In the genomic region with DNA sequence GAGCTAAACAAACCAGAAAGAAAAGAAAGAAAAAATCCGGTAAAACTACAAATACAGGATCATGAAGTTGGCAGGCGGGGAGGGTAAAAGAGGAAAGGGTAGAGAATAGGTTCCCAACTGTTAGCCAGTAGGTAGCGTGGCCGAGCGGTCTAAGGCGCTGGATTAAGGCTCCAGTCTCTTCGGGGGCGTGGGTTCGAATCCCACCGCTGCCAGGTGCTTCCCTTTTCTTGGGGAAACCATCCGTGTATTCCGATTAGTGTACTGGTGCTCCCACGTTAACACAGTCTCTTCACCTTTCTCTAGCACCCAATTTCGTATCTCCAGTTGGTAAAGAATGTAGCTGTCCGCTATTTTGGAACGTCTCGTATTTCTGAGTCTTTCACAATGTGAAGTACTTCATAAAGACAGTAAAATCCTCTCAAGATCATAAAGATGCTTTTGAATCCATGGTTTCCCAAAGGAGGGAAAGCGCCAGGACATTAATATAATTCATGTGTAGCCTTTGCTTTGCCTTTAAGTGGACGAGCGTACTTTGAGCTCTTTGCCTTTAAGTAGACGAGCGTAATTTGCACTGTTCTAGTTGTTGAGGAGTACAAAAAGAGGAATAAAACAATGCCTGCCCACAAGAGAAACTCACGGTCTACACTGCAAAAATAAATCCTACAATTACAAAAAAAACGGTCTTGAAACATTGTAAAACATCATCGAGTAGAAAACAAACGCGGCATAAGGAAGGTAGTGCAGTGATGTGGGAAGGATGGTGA, we compare ENCODE assay signal across 1 cellular context.
TF ChIP-seq lines count a peak whose summit lies in the region.

No MANE protein-coding gene starts in this region.

TF ChIP-seq in HepG2, 621 proteins besides CTCF, POLR2A, EP300 and RAD21 (continued from another document and continues in another):
- TF ChIP-seq SMAD9 (CRISPR knock-in tag; IDR thresholded peaks at IDR 0.05) = no peak
- peak; percentile 91 for TF ChIP-seq CBX1 (IDR thresholded peaks at IDR 0.05; ENCODE audit: low read depth)
- TF ChIP-seq ZBTB38 (CRISPR knock-in tag; IDR thresholded peaks at IDR 0.05) = no peak
- no peak for TF ChIP-seq SRSF4 (IDR thresholded peaks at IDR 0.05; ENCODE audit: low read depth, low read length, poor library complexity, severe bottlenecking)
- no peak for TF ChIP-seq ZNF660 (CRISPR knock-in tag; IDR thresholded peaks at IDR 0.05; ENCODE audit: borderline replicate concordance, low read depth)
- peak; percentile 33; the same call in 1 of the 2 replicates for TF ChIP-seq ZNF772 (CRISPR knock-in tag; IDR thresholded peaks at IDR 0.05)
- TF ChIP-seq ZMYM2 (CRISPR knock-in tag; IDR thresholded peaks at IDR 0.05) = peak; percentile 93
- TF ChIP-seq NR2F2 (IDR thresholded peaks at IDR 0.05; ENCODE audit: borderline replicate concordance, low read depth) = peak; percentile 54; the same call in 1 of the 2 replicates
- TF ChIP-seq, protein P1, sequence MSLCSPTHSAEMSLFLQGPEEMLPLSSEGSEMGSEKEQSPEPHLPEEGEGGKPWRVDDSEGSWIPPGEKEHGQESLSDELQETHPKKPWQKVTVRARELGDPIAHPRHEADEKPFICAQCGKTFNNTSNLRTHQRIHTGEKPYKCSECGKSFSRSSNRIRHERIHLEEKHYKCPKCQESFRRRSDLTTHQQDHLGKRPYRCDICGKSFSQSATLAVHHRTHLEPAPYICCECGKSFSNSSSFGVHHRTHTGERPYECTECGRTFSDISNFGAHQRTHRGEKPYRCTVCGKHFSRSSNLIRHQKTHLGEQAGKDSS (CRISPR knock-in tag; IDR thresholded peaks at IDR 0.05; ENCODE audit: borderline replicate concordance, low read depth) = peak; percentile 70; the same call in 1 of the 2 replicates
- no peak for TF ChIP-seq ZNF766 (CRISPR knock-in tag; IDR thresholded peaks at IDR 0.05; ENCODE audit: borderline replicate concordance)
- TF ChIP-seq, protein P2, sequence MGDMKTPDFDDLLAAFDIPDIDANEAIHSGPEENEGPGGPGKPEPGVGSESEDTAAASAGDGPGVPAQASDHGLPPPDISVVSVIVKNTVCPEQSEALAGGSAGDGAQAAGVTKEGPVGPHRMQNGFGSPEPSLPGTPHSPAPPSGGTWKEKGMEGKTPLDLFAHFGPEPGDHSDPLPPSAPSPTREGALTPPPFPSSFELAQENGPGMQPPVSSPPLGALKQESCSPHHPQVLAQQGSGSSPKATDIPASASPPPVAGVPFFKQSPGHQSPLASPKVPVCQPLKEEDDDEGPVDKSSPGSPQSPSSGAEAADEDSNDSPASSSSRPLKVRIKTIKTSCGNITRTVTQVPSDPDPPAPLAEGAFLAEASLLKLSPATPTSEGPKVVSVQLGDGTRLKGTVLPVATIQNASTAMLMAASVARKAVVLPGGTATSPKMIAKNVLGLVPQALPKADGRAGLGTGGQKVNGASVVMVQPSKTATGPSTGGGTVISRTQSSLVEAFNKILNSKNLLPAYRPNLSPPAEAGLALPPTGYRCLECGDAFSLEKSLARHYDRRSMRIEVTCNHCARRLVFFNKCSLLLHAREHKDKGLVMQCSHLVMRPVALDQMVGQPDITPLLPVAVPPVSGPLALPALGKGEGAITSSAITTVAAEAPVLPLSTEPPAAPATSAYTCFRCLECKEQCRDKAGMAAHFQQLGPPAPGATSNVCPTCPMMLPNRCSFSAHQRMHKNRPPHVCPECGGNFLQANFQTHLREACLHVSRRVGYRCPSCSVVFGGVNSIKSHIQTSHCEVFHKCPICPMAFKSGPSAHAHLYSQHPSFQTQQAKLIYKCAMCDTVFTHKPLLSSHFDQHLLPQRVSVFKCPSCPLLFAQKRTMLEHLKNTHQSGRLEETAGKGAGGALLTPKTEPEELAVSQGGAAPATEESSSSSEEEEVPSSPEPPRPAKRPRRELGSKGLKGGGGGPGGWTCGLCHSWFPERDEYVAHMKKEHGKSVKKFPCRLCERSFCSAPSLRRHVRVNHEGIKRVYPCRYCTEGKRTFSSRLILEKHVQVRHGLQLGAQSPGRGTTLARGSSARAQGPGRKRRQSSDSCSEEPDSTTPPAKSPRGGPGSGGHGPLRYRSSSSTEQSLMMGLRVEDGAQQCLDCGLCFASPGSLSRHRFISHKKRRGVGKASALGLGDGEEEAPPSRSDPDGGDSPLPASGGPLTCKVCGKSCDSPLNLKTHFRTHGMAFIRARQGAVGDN (CRISPR knock-in tag; IDR thresholded peaks at IDR 0.05) = peak; percentile 23; the same call in 1 of the 2 replicates
- TF ChIP-seq ZNF550 (CRISPR knock-in tag; IDR thresholded peaks at IDR 0.05; ENCODE audit: borderline replicate concordance) = no peak
- peak; percentile 73; the same call in 1 of the 2 replicates for TF ChIP-seq ZMAT3 (CRISPR knock-in tag; conservative IDR thresholded peaks at IDR 0.05)
- no peak for TF ChIP-seq FOXP1 (IDR thresholded peaks at IDR 0.05)
- 0 out of 2 replicates have a peak, but pooled peaks have one; percentile 14 for TF ChIP-seq FOXP1 (CRISPR knock-in tag; IDR thresholded peaks at IDR 0.05)
- TF ChIP-seq, protein P3, sequence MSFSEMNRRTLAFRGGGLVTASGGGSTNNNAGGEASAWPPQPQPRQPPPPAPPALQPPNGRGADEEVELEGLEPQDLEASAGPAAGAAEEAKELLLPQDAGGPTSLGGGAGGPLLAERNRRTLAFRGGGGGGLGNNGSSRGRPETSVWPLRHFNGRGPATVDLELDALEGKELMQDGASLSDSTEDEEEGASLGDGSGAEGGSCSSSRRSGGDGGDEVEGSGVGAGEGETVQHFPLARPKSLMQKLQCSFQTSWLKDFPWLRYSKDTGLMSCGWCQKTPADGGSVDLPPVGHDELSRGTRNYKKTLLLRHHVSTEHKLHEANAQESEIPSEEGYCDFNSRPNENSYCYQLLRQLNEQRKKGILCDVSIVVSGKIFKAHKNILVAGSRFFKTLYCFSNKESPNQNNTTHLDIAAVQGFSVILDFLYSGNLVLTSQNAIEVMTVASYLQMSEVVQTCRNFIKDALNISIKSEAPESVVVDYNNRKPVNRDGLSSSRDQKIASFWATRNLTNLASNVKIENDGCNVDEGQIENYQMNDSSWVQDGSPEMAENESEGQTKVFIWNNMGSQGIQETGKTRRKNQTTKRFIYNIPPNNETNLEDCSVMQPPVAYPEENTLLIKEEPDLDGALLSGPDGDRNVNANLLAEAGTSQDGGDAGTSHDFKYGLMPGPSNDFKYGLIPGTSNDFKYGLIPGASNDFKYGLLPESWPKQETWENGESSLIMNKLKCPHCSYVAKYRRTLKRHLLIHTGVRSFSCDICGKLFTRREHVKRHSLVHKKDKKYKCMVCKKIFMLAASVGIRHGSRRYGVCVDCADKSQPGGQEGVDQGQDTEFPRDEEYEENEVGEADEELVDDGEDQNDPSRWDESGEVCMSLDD (CRISPR knock-in tag; IDR thresholded peaks at IDR 0.05; ENCODE audit: borderline replicate concordance) = no peak
- TF ChIP-seq ZNF614 (CRISPR knock-in tag; IDR thresholded peaks at IDR 0.05; ENCODE audit: borderline replicate concordance) = peak; percentile 77; the same call in 1 of the 2 replicates
- TF ChIP-seq HDAC6 (IDR thresholded peaks at IDR 0.05; ENCODE audit: low read depth, low read length) = no peak
- TF ChIP-seq SAFB2 (CRISPR knock-in tag; IDR thresholded peaks at IDR 0.05; ENCODE audit: borderline replicate concordance, low read depth) = 0 out of 2 replicates have a peak, but pooled peaks have one; percentile 36
- TF ChIP-seq RFX1 (IDR thresholded peaks at IDR 0.05) = no peak
- no peak for TF ChIP-seq HOXA7 (CRISPR knock-in tag; IDR thresholded peaks at IDR 0.05)
- TF ChIP-seq MAFG (CRISPR knock-in tag; IDR thresholded peaks at IDR 0.05) = no peak
- TF ChIP-seq, protein P4, sequence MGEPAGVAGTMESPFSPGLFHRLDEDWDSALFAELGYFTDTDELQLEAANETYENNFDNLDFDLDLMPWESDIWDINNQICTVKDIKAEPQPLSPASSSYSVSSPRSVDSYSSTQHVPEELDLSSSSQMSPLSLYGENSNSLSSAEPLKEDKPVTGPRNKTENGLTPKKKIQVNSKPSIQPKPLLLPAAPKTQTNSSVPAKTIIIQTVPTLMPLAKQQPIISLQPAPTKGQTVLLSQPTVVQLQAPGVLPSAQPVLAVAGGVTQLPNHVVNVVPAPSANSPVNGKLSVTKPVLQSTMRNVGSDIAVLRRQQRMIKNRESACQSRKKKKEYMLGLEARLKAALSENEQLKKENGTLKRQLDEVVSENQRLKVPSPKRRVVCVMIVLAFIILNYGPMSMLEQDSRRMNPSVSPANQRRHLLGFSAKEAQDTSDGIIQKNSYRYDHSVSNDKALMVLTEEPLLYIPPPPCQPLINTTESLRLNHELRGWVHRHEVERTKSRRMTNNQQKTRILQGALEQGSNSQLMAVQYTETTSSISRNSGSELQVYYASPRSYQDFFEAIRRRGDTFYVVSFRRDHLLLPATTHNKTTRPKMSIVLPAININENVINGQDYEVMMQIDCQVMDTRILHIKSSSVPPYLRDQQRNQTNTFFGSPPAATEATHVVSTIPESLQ (CRISPR knock-in tag; conservative IDR thresholded peaks at IDR 0.05) = 0 out of 2 replicates have a peak, but pooled peaks have one; percentile 41
- TF ChIP-seq ZNF75D (CRISPR knock-in tag; IDR thresholded peaks at IDR 0.05; ENCODE audit: borderline replicate concordance) = no peak
- TF ChIP-seq ZFP90 (CRISPR knock-in tag; IDR thresholded peaks at IDR 0.05; ENCODE audit: borderline replicate concordance) = no peak
- TF ChIP-seq CBX2 (IDR thresholded peaks at IDR 0.05; ENCODE audit: low read depth, low read length) = no peak
- no peak for TF ChIP-seq CBX2 (CRISPR knock-in tag; IDR thresholded peaks at IDR 0.05; ENCODE audit: low read depth)
- TF ChIP-seq GATA4 (IDR thresholded peaks at IDR 0.05; ENCODE audit: borderline replicate concordance, low read depth) = no peak
- TF ChIP-seq PITX1 (CRISPR knock-in tag; IDR thresholded peaks at IDR 0.05) = peak; percentile 94
- peak; percentile 63 for TF ChIP-seq PHF21A (CRISPR knock-in tag; IDR thresholded peaks at IDR 0.05)
- TF ChIP-seq, protein P5, sequence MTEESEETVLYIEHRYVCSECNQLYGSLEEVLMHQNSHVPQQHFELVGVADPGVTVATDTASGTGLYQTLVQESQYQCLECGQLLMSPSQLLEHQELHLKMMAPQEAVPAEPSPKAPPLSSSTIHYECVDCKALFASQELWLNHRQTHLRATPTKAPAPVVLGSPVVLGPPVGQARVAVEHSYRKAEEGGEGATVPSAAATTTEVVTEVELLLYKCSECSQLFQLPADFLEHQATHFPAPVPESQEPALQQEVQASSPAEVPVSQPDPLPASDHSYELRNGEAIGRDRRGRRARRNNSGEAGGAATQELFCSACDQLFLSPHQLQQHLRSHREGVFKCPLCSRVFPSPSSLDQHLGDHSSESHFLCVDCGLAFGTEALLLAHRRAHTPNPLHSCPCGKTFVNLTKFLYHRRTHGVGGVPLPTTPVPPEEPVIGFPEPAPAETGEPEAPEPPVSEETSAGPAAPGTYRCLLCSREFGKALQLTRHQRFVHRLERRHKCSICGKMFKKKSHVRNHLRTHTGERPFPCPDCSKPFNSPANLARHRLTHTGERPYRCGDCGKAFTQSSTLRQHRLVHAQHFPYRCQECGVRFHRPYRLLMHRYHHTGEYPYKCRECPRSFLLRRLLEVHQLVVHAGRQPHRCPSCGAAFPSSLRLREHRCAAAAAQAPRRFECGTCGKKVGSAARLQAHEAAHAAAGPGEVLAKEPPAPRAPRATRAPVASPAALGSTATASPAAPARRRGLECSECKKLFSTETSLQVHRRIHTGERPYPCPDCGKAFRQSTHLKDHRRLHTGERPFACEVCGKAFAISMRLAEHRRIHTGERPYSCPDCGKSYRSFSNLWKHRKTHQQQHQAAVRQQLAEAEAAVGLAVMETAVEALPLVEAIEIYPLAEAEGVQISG (CRISPR knock-in tag; IDR thresholded peaks at IDR 0.05) = peak; percentile 79
- TF ChIP-seq HDAC2 (CRISPR knock-in tag; IDR thresholded peaks at IDR 0.05) = peak; percentile 68
- TF ChIP-seq, protein P6, sequence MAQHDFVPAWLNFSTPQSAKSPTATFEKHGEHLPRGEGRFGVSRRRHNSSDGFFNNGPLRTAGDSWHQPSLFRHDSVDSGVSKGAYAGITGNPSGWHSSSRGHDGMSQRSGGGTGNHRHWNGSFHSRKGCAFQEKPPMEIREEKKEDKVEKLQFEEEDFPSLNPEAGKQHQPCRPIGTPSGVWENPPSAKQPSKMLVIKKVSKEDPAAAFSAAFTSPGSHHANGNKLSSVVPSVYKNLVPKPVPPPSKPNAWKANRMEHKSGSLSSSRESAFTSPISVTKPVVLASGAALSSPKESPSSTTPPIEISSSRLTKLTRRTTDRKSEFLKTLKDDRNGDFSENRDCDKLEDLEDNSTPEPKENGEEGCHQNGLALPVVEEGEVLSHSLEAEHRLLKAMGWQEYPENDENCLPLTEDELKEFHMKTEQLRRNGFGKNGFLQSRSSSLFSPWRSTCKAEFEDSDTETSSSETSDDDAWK (CRISPR knock-in tag; IDR thresholded peaks at IDR 0.05) = no peak
- TF ChIP-seq ZNF761 (CRISPR knock-in tag; conservative IDR thresholded peaks at IDR 0.05) = 0 out of 2 replicates have a peak, but pooled peaks have one; percentile 58
- TF ChIP-seq, protein P7, sequence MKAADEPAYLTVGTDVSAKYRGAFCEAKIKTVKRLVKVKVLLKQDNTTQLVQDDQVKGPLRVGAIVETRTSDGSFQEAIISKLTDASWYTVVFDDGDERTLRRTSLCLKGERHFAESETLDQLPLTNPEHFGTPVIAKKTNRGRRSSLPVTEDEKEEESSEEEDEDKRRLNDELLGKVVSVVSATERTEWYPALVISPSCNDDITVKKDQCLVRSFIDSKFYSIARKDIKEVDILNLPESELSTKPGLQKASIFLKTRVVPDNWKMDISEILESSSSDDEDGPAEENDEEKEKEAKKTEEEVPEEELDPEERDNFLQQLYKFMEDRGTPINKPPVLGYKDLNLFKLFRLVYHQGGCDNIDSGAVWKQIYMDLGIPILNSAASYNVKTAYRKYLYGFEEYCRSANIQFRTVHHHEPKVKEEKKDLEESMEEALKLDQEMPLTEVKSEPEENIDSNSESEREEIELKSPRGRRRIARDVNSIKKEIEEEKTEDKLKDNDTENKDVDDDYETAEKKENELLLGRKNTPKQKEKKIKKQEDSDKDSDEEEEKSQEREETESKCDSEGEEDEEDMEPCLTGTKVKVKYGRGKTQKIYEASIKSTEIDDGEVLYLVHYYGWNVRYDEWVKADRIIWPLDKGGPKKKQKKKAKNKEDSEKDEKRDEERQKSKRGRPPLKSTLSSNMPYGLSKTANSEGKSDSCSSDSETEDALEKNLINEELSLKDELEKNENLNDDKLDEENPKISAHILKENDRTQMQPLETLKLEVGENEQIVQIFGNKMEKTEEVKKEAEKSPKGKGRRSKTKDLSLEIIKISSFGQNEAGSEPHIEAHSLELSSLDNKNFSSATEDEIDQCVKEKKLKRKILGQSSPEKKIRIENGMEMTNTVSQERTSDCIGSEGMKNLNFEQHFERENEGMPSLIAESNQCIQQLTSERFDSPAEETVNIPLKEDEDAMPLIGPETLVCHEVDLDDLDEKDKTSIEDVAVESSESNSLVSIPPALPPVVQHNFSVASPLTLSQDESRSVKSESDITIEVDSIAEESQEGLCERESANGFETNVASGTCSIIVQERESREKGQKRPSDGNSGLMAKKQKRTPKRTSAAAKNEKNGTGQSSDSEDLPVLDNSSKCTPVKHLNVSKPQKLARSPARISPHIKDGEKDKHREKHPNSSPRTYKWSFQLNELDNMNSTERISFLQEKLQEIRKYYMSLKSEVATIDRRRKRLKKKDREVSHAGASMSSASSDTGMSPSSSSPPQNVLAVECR (CRISPR knock-in tag; IDR thresholded peaks at IDR 0.05; ENCODE audit: borderline replicate concordance) = peak; percentile 50; the same call in 1 of the 2 replicates
- TF ChIP-seq ZNF207 (IDR thresholded peaks at IDR 0.05; ENCODE audit: borderline replicate concordance) = no peak
